In the genomic region with DNA sequence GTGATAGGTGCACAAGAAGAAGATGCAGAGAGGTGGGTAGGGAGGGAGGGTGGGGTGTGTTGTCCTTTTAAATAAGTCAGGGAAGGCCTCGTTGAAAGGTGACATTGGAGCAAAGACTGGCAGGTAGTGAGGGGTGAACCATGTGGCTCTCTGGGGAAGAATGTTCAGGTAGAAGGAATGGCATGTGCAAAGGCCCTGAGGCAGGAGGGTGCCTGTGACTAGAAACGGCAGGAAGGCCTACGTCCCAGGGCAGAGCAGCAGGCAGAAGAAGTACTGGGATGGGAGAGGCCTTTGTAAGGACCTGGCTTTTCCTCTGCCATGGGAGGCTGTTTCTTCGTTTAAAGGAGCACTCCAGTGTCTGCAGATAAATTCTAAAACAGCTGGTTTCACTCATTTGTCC, we compare ENCODE assay signal across 12 cellular contexts.
"Had no signal": no experiment of that assay in that cellular context is flagged by ENCODE, and none has a peak within 500 bp of the region (broad histone marks: within the 10 kb centered on the region; RNA-seq: fewer than 3 reads in every experiment).

No MANE protein-coding gene starts in this region.

- H3K4me3 ChIP-seq: hepatocyte, left ventricle myocardium inferior, SJCRH30, upper lobe of left lung had no signal

- H3K4me3 Mint-ChIP-seq: activated B cell treated with CpG ODN at 0.5 μM for 24 hours, naive B cell had no signal

- H3K27me3 ChIP-seq: SJCRH30 had no signal

- H3K36me3 Mint-ChIP-seq: naive B cell had no signal

- DNase-seq: activated B cell treated with CpG ODN at 0.5 μM for 24 hours; activated gamma-delta T cell treated with Interleukin-2 at 50 U/mL for 16 hours; activated T-cell treated with anti-CD3 and anti-CD28 coated beads, Interleukin-2, amount 50 U/mL, for 48 hours; left ventricle myocardium inferior; naive B cell; SJCRH30; stimulated activated CD4-positive, alpha-beta T cell treated with anti-CD3 and anti-CD28 coated beads, Interleukin-15, amount 100 ng/mL, for 24 hours; stimulated activated CD4-positive, alpha-beta T cell treated with anti-CD3 and anti-CD28 coated beads, Interleukin-4, amount 100 ng/mL, for 24 hours; stimulated activated naive CD4-positive, alpha-beta T cell treated with Interleukin-2 at 50 U/mL for 16 hours had no signal

- H3K27ac Mint-ChIP-seq: activated B cell treated with CpG ODN at 0.5 μM for 24 hours, naive B cell had no signal

- H3K36me3 ChIP-seq: left ventricle myocardium inferior, SJCRH30, upper lobe of left lung had no signal

- H3K27ac ChIP-seq: hepatocyte, left ventricle myocardium inferior, SJCRH30, upper lobe of left lung had no signal

- ATAC-seq: esophagus mucosa had no signal

- H3K9me3 Mint-ChIP-seq: naive B cell had no signal

- H3K9me3 ChIP-seq: left ventricle myocardium inferior, SJCRH30, upper lobe of left lung had no signal
